ENCODE assay signal across 18 cellular contexts in genomic region chr1:160104520-160104885, GRCh38. TPM values are rescaled to one million over a fixed set of nuclear protein-coding genes. Genes with fewer than 3 reads are reported as not detected.
A peak's percentile ranks its signal among the peaks of the same experiment; 100 is the strongest.
DNase-seq lines count a peak whose midpoint lies in the region; ATAC-seq and TF ChIP-seq lines count a peak whose summit lies in the region.
"Had no signal": no experiment of that assay in that cellular context is flagged by ENCODE, and none has a peak within 500 bp of the region (broad histone marks: within the 10 kb centered on the region; RNA-seq: fewer than 3 reads in every experiment).

No MANE protein-coding gene starts in this region.

- H3K4me1 Mint-ChIP-seq in endothelial cell (ENCODE audit: unreplicated experiment), result peaks cover 32% of the 10 kb centered on the region
- peaks cover 18 to 36% (median 18%) of the 10 kb centered on the region in 3 donors for H3K4me1 Mint-ChIP-seq in CD8-positive, alpha-beta memory T cell

- H3K27ac Mint-ChIP-seq in endothelial cell (ENCODE audit: unreplicated experiment), result peak overlapping the region; percentile 83
- H3K27ac Mint-ChIP-seq in CD8-positive, alpha-beta memory T cell, result peak overlapping the region in 1 of 8 donors; percentile 20
- H3K27ac Mint-ChIP-seq: activated T-helper 2 cell treated with anti-CD3 and anti-CD28 coated beads, Interferon-gamma antibody, Interleukin-2, Interleukin-4, amounts not matched to agents 10 μg/mL and 5 μg/mL and 100 μg/mL, durations not matched to agents 14 hours and 24 hours and 36 hours had no signal

- ATAC-seq in SK-N-SH treated with all-trans-retinoic acid at 6 μM for 48 hours, result no peak
- ATAC-seq: pancreas; stimulated activated naive CD8-positive, alpha-beta T cell treated with anti-CD3 and anti-CD28 coated beads, Interleukin-15, Interleukin-2, amounts not matched to agents 100 U/mL and 50 U/mL, for 24 hours had no signal

- no peak overlapping the region for H3K4me3 Mint-ChIP-seq in endothelial cell (ENCODE audit: unreplicated experiment)
- no peak overlapping the region for H3K4me3 Mint-ChIP-seq in CD8-positive, alpha-beta memory T cell

- H3K9me3 ChIP-seq in BLaER1 treated with 17β-estradiol and CSF1 and Interleukin-3, amounts not matched to agents 10 nM and 100 nM (replicated peaks in 1 of 11), result no peaks in the 10 kb centered on the region
- H3K9me3 ChIP-seq in CD8-positive, alpha-beta memory T cell (ENCODE audit: low read length), result no peaks in the 10 kb centered on the region
- H3K9me3 ChIP-seq: pancreas had no signal

- DNase-seq in NCI-H69 (lab: John Stamatoyannopoulos, UW) (peak; percentile 46), endothelial cell (ENCODE audit: low spot score) (no peak), pons (ENCODE audit: low spot score) (peak; percentile 66), NCI-H1105 (lab: John Stamatoyannopoulos, UW) (no peak), NCI-H1417 (lab: John Stamatoyannopoulos, UW) (no peak)
- DNase-seq in CD8-positive, alpha-beta memory T cell, result no peak
- DNase-seq: amniotic stem cell; DMS153; NCI-H146; NCI-H446; pancreas; stimulated activated CD4-positive, alpha-beta T cell treated with anti-CD3 and anti-CD28 coated beads, Interleukin-12 subunit alpha, Interleukin-12 subunit beta, amount 100 ng/mL, for 4 hours; stimulated activated naive CD8-positive, alpha-beta T cell treated with anti-CD3 and anti-CD28 coated beads, Interleukin-15, Interleukin-2, amounts not matched to agents 100 U/mL and 50 U/mL, for 24 hours had no signal

- TF ChIP-seq CTCF in endothelial cell (IDR thresholded peaks at IDR 0.05; ENCODE audit: unreplicated experiment), result no peak

- peak overlapping the region; percentile 24 to 73 (median 42); a peak in 20 of 22 replicates for H3K4me2 ChIP-seq in BLaER1 treated with 17β-estradiol and CSF1 and Interleukin-3, amounts not matched to agents 10 nM and 100 nM

- no peak overlapping the region for H3K4me3 ChIP-seq in BLaER1 treated with 17β-estradiol and CSF1 and Interleukin-3, amounts not matched to agents 10 nM and 100 nM
- H3K4me3 ChIP-seq in CD8-positive, alpha-beta memory T cell (ENCODE audit: low read length), result no peak overlapping the region
- H3K4me3 ChIP-seq: pancreas had no signal

- peaks cover 12% of the 10 kb centered on the region for H3K27me3 Mint-ChIP-seq in endothelial cell (ENCODE audit: unreplicated experiment)
- peaks cover 5 to 12% of the 10 kb centered on the region in 2 donors for H3K27me3 Mint-ChIP-seq in CD8-positive, alpha-beta memory T cell

- no peaks in the 10 kb centered on the region for H4K20me1 ChIP-seq in BLaER1 treated with 17β-estradiol and CSF1 and Interleukin-3, amounts not matched to agents 10 nM and 100 nM

- peak overlapping the region in 2 of 11 experiments; percentile 5 to 12; a peak in 1 of 22 replicates for H3K27ac ChIP-seq in BLaER1 treated with 17β-estradiol and CSF1 and Interleukin-3, amounts not matched to agents 10 nM and 100 nM
- H3K27ac ChIP-seq in CD8-positive, alpha-beta memory T cell (ENCODE audit: low read depth, low read length), result no peak overlapping the region
- H3K27ac ChIP-seq: pancreas had no signal

- H3K36me3 Mint-ChIP-seq in endothelial cell (ENCODE audit: low read depth, unreplicated experiment), result no peaks in the 10 kb centered on the region
- H3K36me3 Mint-ChIP-seq in CD8-positive, alpha-beta memory T cell, result no peaks in the 10 kb centered on the region

- no peaks in the 10 kb centered on the region for H3K9me3 Mint-ChIP-seq in endothelial cell (ENCODE audit: unreplicated experiment)
- H3K9me3 Mint-ChIP-seq in CD8-positive, alpha-beta memory T cell, result no peaks in the 10 kb centered on the region
- H3K9me3 Mint-ChIP-seq: activated T-helper 2 cell treated with anti-CD3 and anti-CD28 coated beads, Interferon-gamma antibody, Interleukin-2, Interleukin-4, amounts not matched to agents 10 μg/mL and 5 μg/mL and 100 μg/mL, durations not matched to agents 14 hours and 24 hours and 36 hours had no signal

- H3K9ac ChIP-seq in BLaER1 treated with 17β-estradiol and CSF1 and Interleukin-3, amounts not matched to agents 10 nM and 100 nM, result no peak overlapping the region

- H3K4me1 ChIP-seq in BLaER1 treated with 17β-estradiol and CSF1 and Interleukin-3, amounts not matched to agents 10 nM and 100 nM, result peaks cover 46 to 63% (median 50%) of the 10 kb centered on the region in 10 experiments
- H3K4me1 ChIP-seq in CD8-positive, alpha-beta memory T cell (ENCODE audit: insufficient read depth, low read length), result peaks cover 22% of the 10 kb centered on the region

- CTCF ChIA-PET in CD8-positive, alpha-beta memory T cell (lab: Charles Lee), result interaction anchor here (1.0 to 7.4 kb wide), 4 partner anchors 19 to 187 kb away, joined by 3 to 72 read pairs (median 40); no protein-coding TSS in a partner anchor

- H3K36me3 ChIP-seq in BLaER1 treated with 17β-estradiol and CSF1 and Interleukin-3, amounts not matched to agents 10 nM and 100 nM, result no peaks in the 10 kb centered on the region
- H3K36me3 ChIP-seq in CD8-positive, alpha-beta memory T cell (ENCODE audit: insufficient read depth, low read length), result no peaks in the 10 kb centered on the region
- H3K36me3 ChIP-seq: pancreas had no signal

- POLR2A ChIA-PET in CD8-positive, alpha-beta memory T cell (lab: Charles Lee), result no interaction called here

- no peaks in the 10 kb centered on the region for H3K27me3 ChIP-seq in BLaER1 treated with 17β-estradiol and CSF1 and Interleukin-3, amounts not matched to agents 10 nM and 100 nM
- no peaks in the 10 kb centered on the region for H3K27me3 ChIP-seq in CD8-positive, alpha-beta memory T cell (ENCODE audit: insufficient read depth, low read length, poor library complexity, severe bottlenecking)
- H3K27me3 ChIP-seq: pancreas had no signal

TF ChIP-seq in SK-N-SH treated with all-trans-retinoic acid at 6 μM for 48 hours, 23 proteins besides CTCF, POLR2A, EP300 and RAD21:
- TF ChIP-seq TOX (CRISPR knock-in tag; IDR thresholded peaks at IDR 0.05; ENCODE audit: borderline replicate concordance) (no peak), POU6F1 (CRISPR knock-in tag; IDR thresholded peaks at IDR 0.05; ENCODE audit: borderline replicate concordance, low read depth) (no peak), SNAI2 (CRISPR knock-in tag; IDR thresholded peaks at IDR 0.05) (no peak), ZNF565 (CRISPR knock-in tag; conservative IDR thresholded peaks at IDR 0.05; ENCODE audit: low read depth) (no peak), CSRNP3 (CRISPR knock-in tag; IDR thresholded peaks at IDR 0.05) (no peak), ISL1 (CRISPR knock-in tag; IDR thresholded peaks at IDR 0.05) (no peak), CSDC2 (CRISPR knock-in tag; IDR thresholded peaks at IDR 0.05) (no peak)

RNA-seq across cellular contexts. Expression of gene IGSF8, which starts 6.1 kb away (rescaled TPM):
- 17.2 TPM for total RNA-seq in endothelial cell (ENCODE audit: unreplicated experiment)
- total RNA-seq in CD8-positive, alpha-beta memory T cell, result 10 to 100 TPM; 39.5 to 42.7 TPM
- polyA plus RNA-seq in CD8-positive, alpha-beta memory T cell, result 59.2 TPM

RNA-seq across cellular contexts. Expression of gene ATP1A2, which starts 11.1 kb away (rescaled TPM):
- 0.49 TPM for total RNA-seq in endothelial cell (ENCODE audit: unreplicated experiment)
- total RNA-seq in CD8-positive, alpha-beta memory T cell, result not detected
- not detected for polyA plus RNA-seq in CD8-positive, alpha-beta memory T cell
- total RNA-seq: activated T-helper 2 cell treated with anti-CD3 and anti-CD28 coated beads, Interferon-gamma antibody, Interleukin-2, Interleukin-4, amounts not matched to agents 10 μg/mL and 5 μg/mL and 100 μg/mL, durations not matched to agents 14 hours and 24 hours and 36 hours; glomerular endothelial cell had no signal

RNA-seq across cellular contexts. Expression of gene KCNJ9, which starts 23.2 kb away (rescaled TPM):
- 0.05 TPM for total RNA-seq in endothelial cell (ENCODE audit: unreplicated experiment)
- under 1 TPM in 1 of 2 experiments, not detected in 1; 0.04 TPM for total RNA-seq in CD8-positive, alpha-beta memory T cell
- not detected for polyA plus RNA-seq in CD8-positive, alpha-beta memory T cell
- total RNA-seq: activated T-helper 2 cell treated with anti-CD3 and anti-CD28 coated beads, Interferon-gamma antibody, Interleukin-2, Interleukin-4, amounts not matched to agents 10 μg/mL and 5 μg/mL and 100 μg/mL, durations not matched to agents 14 hours and 24 hours and 36 hours; glomerular endothelial cell; mesenteric fat pad; pancreas had no signal

RNA-seq across cellular contexts. Expression of gene KCNJ10, which starts 34.5 kb away (rescaled TPM):
- not detected for total RNA-seq in endothelial cell (ENCODE audit: unreplicated experiment)
- total RNA-seq in CD8-positive, alpha-beta memory T cell, result under 1 TPM in 1 of 2 experiments, not detected in 1; 0.13 TPM
- not detected for polyA plus RNA-seq in CD8-positive, alpha-beta memory T cell
- total RNA-seq: activated T-helper 2 cell treated with anti-CD3 and anti-CD28 coated beads, Interferon-gamma antibody, Interleukin-2, Interleukin-4, amounts not matched to agents 10 μg/mL and 5 μg/mL and 100 μg/mL, durations not matched to agents 14 hours and 24 hours and 36 hours; glomerular endothelial cell had no signal

RNA-seq across cellular contexts. Expression of gene ATP1A4, which starts 46.9 kb away (rescaled TPM):
- not detected for total RNA-seq in endothelial cell (ENCODE audit: unreplicated experiment)
- total RNA-seq in CD8-positive, alpha-beta memory T cell, result not detected
- not detected for polyA plus RNA-seq in CD8-positive, alpha-beta memory T cell
- total RNA-seq: glomerular endothelial cell, pancreas had no signal
- polyA plus RNA-seq: pancreas had no signal

Comparison
In these comparisons a context has a peak if more than half of its experiments do, and no peak if none do; other contexts are left out.
1. DNase-seq: peak in NCI-H69 (single experiment) and pons (single experiment); none in endothelial cell (single experiment), CD8-positive, alpha-beta memory T cell (0 of 5), NCI-H1105 (single experiment) and NCI-H1417 (0 of 3).